ENCODE assay signal across 10 cellular contexts in the genomic region with DNA sequence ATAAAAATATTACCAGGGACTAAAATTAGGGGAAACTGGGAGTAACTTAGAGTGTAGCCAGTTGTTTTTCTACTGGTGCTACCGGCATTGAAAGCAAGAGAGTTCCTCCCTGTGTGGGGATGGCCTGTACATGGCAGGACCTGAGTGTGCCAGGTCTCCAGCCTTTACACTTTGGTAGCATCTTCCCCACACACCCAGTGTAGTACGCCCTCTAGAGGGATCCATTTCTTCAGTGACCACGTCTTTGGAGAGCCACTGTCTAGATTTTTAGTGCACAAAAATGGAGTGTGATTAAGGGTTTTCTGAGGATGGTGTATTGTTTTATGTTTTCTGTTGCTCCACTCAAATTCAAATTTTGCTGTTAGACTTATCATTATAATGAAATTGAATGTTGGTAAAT.
DNase-seq lines count a peak whose midpoint lies in the region; ATAC-seq and TF ChIP-seq lines count a peak whose summit lies in the region.
"Had no signal": no experiment of that assay in that cellular context is flagged by ENCODE, and none has a peak within 500 bp of the region (broad histone marks: within the 10 kb centered on the region; RNA-seq: fewer than 3 reads in every experiment).

No MANE protein-coding gene starts in this region.

- TF ChIP-seq POLR2A in gastroesophageal sphincter (IDR thresholded peaks at IDR 0.05) (no peak), stomach (IDR thresholded peaks at IDR 0.05) (no peak)

- POLR2A ChIA-PET in OCI-LY7 (lab: Charles Lee) = interaction anchor here (0.6 to 1.6 kb wide), 7 partner anchors 8 to 576 kb away, joined by 3 to 8 read pairs (median 3); no protein-coding TSS in a partner anchor

- no peaks in the 10 kb centered on the region for H4K20me1 ChIP-seq in OCI-LY7 (ENCODE audit: insufficient read depth, low read length)

- no TSS peak for BruUV-seq in OCI-LY7 (replicated peaks; lab: Mats Ljungman, UMichigan)

- no peaks in the 10 kb centered on the region for H3K4me1 ChIP-seq in OCI-LY7 (ENCODE audit: insufficient read depth, low read length, poor library complexity, severe bottlenecking)
- peaks cover 4 to 52% (median 11%) of the 10 kb centered on the region in 3 donors for H3K4me1 ChIP-seq in gastroesophageal sphincter
- H3K4me1 ChIP-seq in stomach = peaks cover 5 to 41% (median 20%) of the 10 kb centered on the region in 4 donors

- H3K9me3 ChIP-seq in OCI-LY7 (ENCODE audit: low read length) (no peaks in the 10 kb centered on the region), gastroesophageal sphincter (no peaks in the 10 kb centered on the region), stomach (no peaks in the 10 kb centered on the region)
- H3K9me3 ChIP-seq: adrenal gland had no signal

- H3K79me2 ChIP-seq in OCI-LY7 (ENCODE audit: insufficient read depth, low read depth, low read length) = no peaks in the 10 kb centered on the region

- no peak for TF ChIP-seq EP300 in gastroesophageal sphincter (IDR thresholded peaks at IDR 0.05)
- no peak for TF ChIP-seq EP300 in stomach (IDR thresholded peaks at IDR 0.05)

- peak; percentile 26 for TF ChIP-seq CTCF in GM12865 (IDR thresholded peaks at IDR 0.05; ENCODE audit: insufficient read depth, low read depth, low read length, missing control alignments)
- TF ChIP-seq CTCF in OCI-LY7 (conservative IDR thresholded peaks at IDR 0.05; ENCODE audit: low read length) = peak; percentile 72
- peak; percentile 31 for TF ChIP-seq CTCF in epithelial cell of esophagus (IDR thresholded peaks at IDR 0.05; ENCODE audit: insufficient read depth, low read depth, low read length, missing control alignments)
- peak in 1 of 4 experiments; percentile 5 for TF ChIP-seq CTCF in gastroesophageal sphincter (IDR thresholded peaks at IDR 0.05)
- TF ChIP-seq CTCF in stomach (IDR thresholded peaks at IDR 0.05) = no peak

- H3K36me3 ChIP-seq in OCI-LY7 (ENCODE audit: insufficient read depth, low read length) (no peaks in the 10 kb centered on the region), gastroesophageal sphincter (peaks cover 0 to 8% of the 10 kb centered on the region in 2 donors), stomach (peaks cover 0 to 4% (median 0%) of the 10 kb centered on the region in 4 donors)
- H3K36me3 ChIP-seq: adrenal gland had no signal

- no peaks in the 10 kb centered on the region for H3K27me3 ChIP-seq in gastroesophageal sphincter
- no peaks in the 10 kb centered on the region for H3K27me3 ChIP-seq in stomach
- H3K27me3 ChIP-seq: adrenal gland had no signal

- no peak overlapping the region for H3K4me2 ChIP-seq in OCI-LY7 (ENCODE audit: low read length)

- H3K4me3 ChIP-seq in GM12865 (ENCODE audit: low read depth, low read length) = no peak overlapping the region
- H3K4me3 ChIP-seq in OCI-LY7 (ENCODE audit: low read depth, low read length, poor library complexity, severe bottlenecking) = no peak overlapping the region
- H3K4me3 ChIP-seq in epithelial cell of esophagus (ENCODE audit: low read length) = no peak overlapping the region
- H3K4me3 ChIP-seq in gastroesophageal sphincter = no peak overlapping the region
- H3K4me3 ChIP-seq in stomach = no peak overlapping the region
- H3K4me3 ChIP-seq: adrenal gland had no signal

- no peak overlapping the region for H2AFZ ChIP-seq in OCI-LY7 (ENCODE audit: low read length)

- H3K27ac ChIP-seq in OCI-LY7 (ENCODE audit: low read depth, low read length, poor library complexity, severe bottlenecking) (no peak overlapping the region), gastroesophageal sphincter (peak overlapping the region in 1 of 4 donors; percentile 6), stomach (no peak overlapping the region)
- H3K27ac ChIP-seq: adrenal gland had no signal

- DNase-seq in 8988T = peak; percentile 19
- peak; percentile 18 for DNase-seq in GM12865 (ENCODE audit: low read depth)
- DNase-seq in OCI-LY7 (ENCODE audit: low spot score) = peak; percentile 56
- DNase-seq in epithelial cell of esophagus (ENCODE audit: low read depth) = peak; percentile 51
- DNase-seq in GOT3 (lab: John Stamatoyannopoulos, UW) = no peak
- DNase-seq in stomach = no peak
- DNase-seq: adrenal gland, DMS153 had no signal

- intact Hi-C loops in OCI-LY7 (cut with micrococcal nuclease; ENCODE audit: unreplicated experiment) (no loop called here), stomach (cut with DNase I; ENCODE audit: low total_unique reads) (no loop called here)

- H3K9me2 ChIP-seq in OCI-LY7 (ENCODE audit: insufficient read depth, low read length) = no peaks in the 10 kb centered on the region

- ATAC-seq in GM21529 (IDR thresholded peaks at IDR 0.05; ENCODE audit: unreplicated experiment) (no peak), gastroesophageal sphincter (no peak)

- WGBS in gastroesophageal sphincter (ENCODE audit: low coverage in 1 of 2), 2 donors = 64 to 89% methylated on average over 3 of the region's 3 CpGs
- 81 to 93% (median 92%) methylated on average over 3 of the region's 3 CpGs for WGBS in stomach, 5 donors

- CTCF ChIA-PET in OCI-LY7 (lab: Charles Lee; ENCODE audit: unreplicated experiment) = no interaction called here

Comparison
In these comparisons a context has a peak if more than half of its experiments do, and no peak if none do; other contexts are left out.
1. DNase-seq: peak in 8988T (single experiment), GM12865 (single experiment), OCI-LY7 (single experiment) and epithelial cell of esophagus (single experiment); none in GOT3 (single experiment) and stomach (single experiment).
2. CTCF ChIP-seq: peak in GM12865 (single experiment), OCI-LY7 (single experiment) and epithelial cell of esophagus (single experiment); none in stomach (0 of 7).